9 cellular contexts compared by ENCODE assay signal in the genomic region with DNA sequence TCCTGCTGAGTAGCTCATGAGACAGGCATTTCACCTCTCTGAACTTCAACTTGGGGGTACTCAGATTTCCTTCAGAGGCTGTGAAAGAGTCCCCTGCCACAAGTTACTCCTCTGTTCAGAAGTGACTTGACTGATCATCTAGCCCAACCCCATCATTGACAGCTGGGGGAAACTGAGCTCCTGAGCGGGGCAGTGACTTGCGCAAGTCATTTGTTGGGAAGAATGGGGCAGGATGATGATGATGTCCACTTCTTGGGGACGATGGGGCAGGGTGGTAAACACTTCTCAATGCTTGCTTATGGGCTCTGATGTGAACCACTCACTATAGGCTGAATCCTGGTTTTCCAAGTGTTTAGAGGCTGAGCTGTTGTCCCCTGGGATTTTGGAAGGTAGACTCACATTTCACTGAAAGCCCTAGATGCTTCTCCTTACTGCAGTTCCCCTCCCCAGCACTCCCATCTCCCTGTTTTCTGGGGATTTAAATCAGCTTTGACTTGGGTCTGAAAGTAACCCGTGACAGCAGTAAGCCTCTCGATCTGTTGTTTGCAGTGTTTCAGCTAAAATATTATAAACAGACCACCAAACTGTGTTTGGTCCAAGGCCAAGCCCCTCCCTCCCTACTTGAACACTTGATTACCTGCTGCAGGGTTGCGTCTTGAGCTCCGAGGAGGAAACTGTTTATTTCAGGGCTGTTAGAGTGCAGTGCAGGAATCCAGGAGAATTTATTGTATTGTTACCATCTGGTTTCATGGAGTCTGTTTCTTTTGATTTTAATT. TPM values are rescaled to one million over a fixed set of nuclear protein-coding genes. Genes with fewer than 3 reads are reported as not detected.
DNase-seq lines count a peak whose midpoint lies in the region; ATAC-seq and TF ChIP-seq lines count a peak whose summit lies in the region.
"Had no signal": no experiment of that assay in that cellular context is flagged by ENCODE, and none has a peak within 500 bp of the region (broad histone marks: within the 10 kb centered on the region; RNA-seq: fewer than 3 reads in every experiment).

No MANE protein-coding gene starts in this region.

- no peak for TF ChIP-seq CTCF in brain microvascular endothelial cell (IDR thresholded peaks at IDR 0.05; ENCODE audit: low read depth, low read length, missing control alignments)
- TF ChIP-seq CTCF in omental fat pad (IDR thresholded peaks at IDR 0.05): no peak

- peak overlapping the region; percentile 91 for H3K27ac ChIP-seq in brain microvascular endothelial cell

- DNase-seq in ELR (ENCODE audit: low read depth) (peak; percentile 33), NCI-H2171 treated with DMSO at 0.1 percent for 48 hours (lab: John Stamatoyannopoulos, UW) (peak; percentile 79), brain microvascular endothelial cell (no peak), omental fat pad (ENCODE audit: low spot score) (peak; percentile 14), HuH-7.5 (ENCODE audit: low spot score) (no peak)
- DNase-seq in activated CD8-positive, alpha-beta memory T cell treated with anti-CD3 and anti-CD28 coated beads, Interleukin-2, amount 50 U/mL, for 4 hours: no peak
- no peak for DNase-seq in stimulated activated CD4-positive, alpha-beta T cell treated with anti-CD3 and anti-CD28 coated beads, Interleukin-1b, Interleukin-23, amount 100 ng/mL, for 48 hours
- no peak for DNase-seq in activated CD4-positive, CD25-positive, alpha-beta regulatory T cell (lab: John Stamatoyannopoulos, UW)
- DNase-seq: NCI-H526 had no signal

- peaks cover 58% of the 10 kb centered on the region for H3K36me3 ChIP-seq in brain microvascular endothelial cell (replicated peaks)

- no peak overlapping the region for H3K4me3 ChIP-seq in brain microvascular endothelial cell (ENCODE audit: low read depth, low read length)

- in situ Hi-C loops in brain microvascular endothelial cell (cut with HindIII; ENCODE audit: low pct_ligation_motif_present, low sequenced_read_pairs): no loop called here

- no peak for ATAC-seq in omental fat pad (ENCODE audit: low FRiP score)

- H3K27me3 ChIP-seq in brain microvascular endothelial cell (replicated peaks): no peaks in the 10 kb centered on the region

RNA-seq across cellular contexts. Expression of a gene that starts 25.1 kb away (rescaled TPM):
- total RNA-seq in omental fat pad: 10 to 100 TPM; 30.9 to 58.1 (median 49.9) TPM

Comparison
In these comparisons a context has a peak if more than half of its experiments do, and no peak if none do; other contexts are left out.
1. DNase-seq: peak in ELR (single experiment), NCI-H2171 treated with DMSO at 0.1 percent for 48 hours (single experiment) and omental fat pad (single experiment); none in brain microvascular endothelial cell (single experiment), activated CD8-positive, alpha-beta memory T cell treated with anti-CD3 and anti-CD28 coated beads, Interleukin-2, amount 50 U/mL, for 4 hours (single experiment), stimulated activated CD4-positive, alpha-beta T cell treated with anti-CD3 and anti-CD28 coated beads, Interleukin-1b, Interleukin-23, amount 100 ng/mL, for 48 hours (single experiment), activated CD4-positive, CD25-positive, alpha-beta regulatory T cell (0 of 4) and HuH-7.5 (single experiment).